Comparison of ENCODE assay signal across 1 cellular context in genomic region chr4:55013431-55013955, GRCh38.
TF ChIP-seq lines count a peak whose summit lies in the region.

No MANE protein-coding gene starts in this region.

TF ChIP-seq in HepG2, 621 proteins besides CTCF, POLR2A, EP300 and RAD21 (continued from another document):
- TF ChIP-seq ARID3A (IDR thresholded peaks at IDR 0.05; ENCODE audit: low read depth, low read length) (no peak), ARNT (IDR thresholded peaks at IDR 0.05) (no peak), ZSCAN12 (CRISPR knock-in tag; IDR thresholded peaks at IDR 0.05) (no peak), ZNF350 (CRISPR knock-in tag; IDR thresholded peaks at IDR 0.05; ENCODE audit: borderline replicate concordance, low read depth) (no peak)
